ENCODE assay signal across 9 cellular contexts in the genomic region with DNA sequence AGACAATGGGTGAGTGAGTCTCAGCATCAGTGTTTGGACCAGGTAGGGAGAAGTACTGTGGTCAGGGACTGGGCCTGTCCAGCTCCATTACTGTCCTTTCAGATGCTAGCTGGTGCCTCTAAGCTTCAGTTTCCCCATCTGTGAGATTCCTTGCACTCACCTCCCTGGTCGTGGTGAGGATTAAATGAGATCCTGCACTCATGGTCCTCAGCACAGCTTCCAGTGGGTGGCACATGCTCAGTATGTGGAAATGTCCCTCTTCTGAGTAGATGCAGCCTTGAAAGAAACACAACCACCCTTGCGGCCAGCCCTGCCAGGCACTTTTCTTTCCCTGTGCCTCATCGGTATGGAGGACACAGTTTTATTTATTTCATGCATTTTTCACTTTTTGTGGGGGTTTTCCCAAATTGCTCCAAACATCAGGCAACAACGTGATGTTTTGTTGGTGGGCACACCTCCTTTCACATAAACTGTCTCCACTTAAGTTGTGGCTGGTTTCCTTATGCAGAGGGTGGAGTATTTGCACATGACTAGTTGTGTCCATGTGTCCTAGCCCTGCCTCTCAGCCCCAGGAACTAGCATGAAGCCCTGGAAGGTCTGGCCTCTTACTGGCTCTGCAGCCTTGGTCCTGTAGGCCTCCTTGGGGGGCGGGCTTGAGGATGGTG. TPM values are rescaled to one million over a fixed set of nuclear protein-coding genes. Genes with fewer than 3 reads are reported as not detected.
A peak's percentile ranks its signal among the peaks of the same experiment; 100 is the strongest.
DNase-seq lines count a peak whose midpoint lies in the region; ATAC-seq and TF ChIP-seq lines count a peak whose summit lies in the region.
"Had no signal": no experiment of that assay in that cellular context is flagged by ENCODE, and none has a peak within 500 bp of the region (broad histone marks: within the 10 kb centered on the region; RNA-seq: fewer than 3 reads in every experiment).

No MANE protein-coding gene starts in this region.

- no peaks in the 10 kb centered on the region for H4K20me1 ChIP-seq in smooth muscle cell (ENCODE audit: low read depth)

- TF ChIP-seq CTCF in WI38 (IDR thresholded peaks at IDR 0.05; ENCODE audit: low read depth, low read length) (no peak), gastroesophageal sphincter (IDR thresholded peaks at IDR 0.05) (no peak), smooth muscle cell (IDR thresholded peaks at IDR 0.05; ENCODE audit: borderline replicate concordance, insufficient read depth, poor library complexity, severe bottlenecking) (no peak)

- 58 to 68% methylated on average over 4 of the region's 5 CpGs for WGBS in gastroesophageal sphincter (ENCODE audit: low coverage in 1 of 2), 2 donors
- WGBS in smooth muscle cell (ENCODE audit: low lambda C conversion rate) = 87% methylated on average over 5 of the region's 5 CpGs

- H3K9me3 ChIP-seq in HAP-1 = peaks cover 7% of the 10 kb centered on the region; the same call in 1 of the 2 replicates
- H3K9me3 ChIP-seq in gastroesophageal sphincter = peaks cover 0 to 8% (median 0%) of the 10 kb centered on the region in 3 donors
- no peaks in the 10 kb centered on the region for H3K9me3 ChIP-seq in smooth muscle cell (replicated peaks; ENCODE audit: low read depth)

- H3K27ac ChIP-seq in gastroesophageal sphincter (peak overlapping the region in 2 of 4 donors; percentile 94 to 95), smooth muscle cell (ENCODE audit: low read depth) (no peak overlapping the region)

- H2AFZ ChIP-seq in smooth muscle cell (ENCODE audit: low read depth) = peak overlapping the region; percentile 86

- peaks cover 12% of the 10 kb centered on the region for H3K36me3 ChIP-seq in HAP-1 (replicated peaks)
- H3K36me3 ChIP-seq in gastroesophageal sphincter = peaks cover 0 to 43% of the 10 kb centered on the region in 2 donors
- no peaks in the 10 kb centered on the region for H3K36me3 ChIP-seq in smooth muscle cell (ENCODE audit: low read depth)

- in situ Hi-C loops in HAP-1 (cut with MboI; ENCODE audit: low sequenced_read_pairs) = loop anchor here (10.0 kb wide), 2 partner anchors 68 to 178 kb away; a partner anchor contains a TSS

- no peaks in the 10 kb centered on the region for H3F3A ChIP-seq in smooth muscle cell (ENCODE audit: low read depth)

- no peak for TF ChIP-seq EP300 in gastroesophageal sphincter (IDR thresholded peaks at IDR 0.05)

- peaks cover 18% of the 10 kb centered on the region for H3K79me2 ChIP-seq in smooth muscle cell (ENCODE audit: low read depth)

- peak overlapping the region; percentile 98 for H3K4me2 ChIP-seq in smooth muscle cell

- peaks cover 9% of the 10 kb centered on the region for H3K4me1 ChIP-seq in HAP-1
- peaks cover 3 to 49% (median 32%) of the 10 kb centered on the region in 3 donors for H3K4me1 ChIP-seq in gastroesophageal sphincter
- H3K4me1 ChIP-seq in smooth muscle cell (ENCODE audit: low read depth) = peaks cover 19% of the 10 kb centered on the region

- H3K27me3 ChIP-seq in HAP-1 (ENCODE audit: low read depth) (no peaks in the 10 kb centered on the region), gastroesophageal sphincter (no peaks in the 10 kb centered on the region), smooth muscle cell (ENCODE audit: low read depth) (no peaks in the 10 kb centered on the region)

- no peak for DNase-seq in HAP-1 (ENCODE audit: low spot score in 2 of 2)
- DNase-seq in smooth muscle cell (lab: John Stamatoyannopoulos, UW; ENCODE audit: unreplicated experiment) = no peak
- no peak for DNase-seq in NCI-H524 treated with DMSO at 0.1 percent for 48 hours (lab: John Stamatoyannopoulos, UW)
- DNase-seq in DMS53 treated with DMSO at 0.1 percent for 48 hours (lab: John Stamatoyannopoulos, UW; ENCODE audit: unreplicated experiment) = no peak
- DNase-seq in SKM-1 (lab: John Stamatoyannopoulos, UW; ENCODE audit: unreplicated experiment) = no peak

- H3K9ac ChIP-seq in smooth muscle cell (ENCODE audit: low read depth) = peak overlapping the region; percentile 70

- no peak for ATAC-seq in gastroesophageal sphincter
- ATAC-seq in GM19467 (IDR thresholded peaks at IDR 0.05; ENCODE audit: unreplicated experiment) = no peak

- no peak for TF ChIP-seq POLR2A in gastroesophageal sphincter (IDR thresholded peaks at IDR 0.05)

- H3K4me3 ChIP-seq in HAP-1 (peak overlapping the region; percentile 82), WI38 (ENCODE audit: low read depth, low read length) (peak overlapping the region; percentile 86), gastroesophageal sphincter (peak overlapping the region; percentile 61 to 62), smooth muscle cell (peak overlapping the region; percentile 90)

RNA-seq across cellular contexts. Expression of a gene that starts 1.1 kb away (rescaled TPM):
- total RNA-seq in gastroesophageal sphincter (10 to 100 TPM; 45.4 to 63.0 (median 53.4) TPM), smooth muscle cell (28.1 and 34.2 TPM in 2 replicates)
- polyA plus RNA-seq in smooth muscle cell = 43.9 and 49.7 TPM in 2 replicates

RNA-seq across cellular contexts. Expression of a gene that starts 16.2 kb away (rescaled TPM):
- total RNA-seq in gastroesophageal sphincter (1 to 10 TPM in 2 of 4 donors, under 1 TPM in 1, not detected in 1; 0.27 to 3.2 (median 2.0) TPM), smooth muscle cell (0.85 and 0.94 TPM in 2 replicates)
- 0.13 TPM in 1 of 2 replicates, not detected in the other for polyA plus RNA-seq in smooth muscle cell

RNA-seq across cellular contexts. Expression of a gene that starts 18.7 kb away (rescaled TPM):
- 10 to 100 TPM; 38.5 to 49.0 (median 42.5) TPM for total RNA-seq in gastroesophageal sphincter
- 16.6 and 28.0 TPM in 2 replicates for total RNA-seq in smooth muscle cell
- 26.8 and 38.6 TPM in 2 replicates for polyA plus RNA-seq in smooth muscle cell

RNA-seq across cellular contexts. Expression of a gene that starts 31.8 kb away (rescaled TPM):
- total RNA-seq in gastroesophageal sphincter (under 1 TPM in 3 of 4 donors, not detected in 1; 0.35 to 0.47 (median 0.40) TPM), smooth muscle cell (0.13 and 0.45 TPM in 2 replicates)
- polyA plus RNA-seq in smooth muscle cell = 0.89 and 1.2 TPM in 2 replicates
- total RNA-seq: dermis microvascular lymphatic vessel endothelial cell had no signal

RNA-seq across cellular contexts. Expression of a gene that starts 49.1 kb away (rescaled TPM):
- total RNA-seq in gastroesophageal sphincter (1 to 10 TPM in 1 of 4 donors, under 1 TPM in 3; 0.23 to 1.2 (median 0.37) TPM), smooth muscle cell (0.09 and 1.5 TPM in 2 replicates)
- 0.30 and 1.7 TPM in 2 replicates for polyA plus RNA-seq in smooth muscle cell
- total RNA-seq: dermis microvascular lymphatic vessel endothelial cell had no signal
